In the genomic region with DNA sequence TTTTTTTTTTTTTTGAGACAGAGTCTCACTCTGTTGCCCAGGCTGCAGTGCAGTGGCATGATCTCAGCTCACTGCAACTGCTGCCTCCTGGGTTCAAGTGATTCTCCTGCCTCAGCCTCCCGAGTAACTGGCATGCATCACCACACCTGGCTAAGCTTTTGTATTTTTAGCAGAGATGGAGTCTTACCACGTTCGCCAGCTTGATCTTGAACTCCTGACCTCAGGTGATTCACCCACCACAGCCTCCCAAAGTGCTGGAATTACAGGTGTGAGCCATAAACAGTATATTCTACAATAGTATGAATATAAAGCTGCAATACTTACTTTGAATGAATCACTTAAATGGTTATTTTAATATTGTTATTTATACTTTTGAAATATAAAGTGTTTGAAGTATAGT, we compare ENCODE assay signal across 1 cellular context. TPM values are rescaled to one million over a fixed set of nuclear protein-coding genes. Genes with fewer than 3 reads are reported as not detected.
"Had no signal": no experiment of that assay in that cellular context is flagged by ENCODE, and none has a peak within 500 bp of the region (broad histone marks: within the 10 kb centered on the region; RNA-seq: fewer than 3 reads in every experiment).

No MANE protein-coding gene starts in this region.

RNA-seq across cellular contexts. Expression of a gene that starts 6.8 kb away (rescaled TPM):
- total RNA-seq: NCI-H460 had no signal
